In genomic region chr4:38069271-38069760, GRCh38 we compare ENCODE assay signal across 8 cellular contexts.
DNase-seq lines count a peak whose midpoint lies in the region; ATAC-seq and TF ChIP-seq lines count a peak whose summit lies in the region.

No MANE protein-coding gene starts in this region.

- no peaks in the 10 kb centered on the region for H3K27me3 Mint-ChIP-seq in activated naive CD4-positive, alpha-beta T cell treated with anti-CD3 and anti-CD28 coated beads, Interleukin-2, amount 10 ng/mL, durations not matched to agents 7 days and 5 days

- no peak overlapping the region for H3K9ac ChIP-seq in Karpas-422 (ENCODE audit: low read length)

- intact Hi-C loops in aorta (cut with DNase I) = loop anchor here in 1 of 2 donors (10.0 kb wide), 1 partner anchor 605 kb away; no protein-coding TSS in a partner anchor

- H3K79me2 ChIP-seq in Karpas-422 (ENCODE audit: low read length) (no peaks in the 10 kb centered on the region), hepatocyte (no peaks in the 10 kb centered on the region)

- H3K4me3 ChIP-seq in Karpas-422 (ENCODE audit: low read length) (no peak overlapping the region), hepatocyte (no peak overlapping the region), aorta (ENCODE audit: low read length in 2 of 2) (no peak overlapping the region)

- H3K27me3 ChIP-seq in Karpas-422 (ENCODE audit: low read length) (no peaks in the 10 kb centered on the region), hepatocyte (no peaks in the 10 kb centered on the region), aorta (ENCODE audit: control insufficient read depth in 1 of 2, insufficient read depth in 2 of 2, low read length in 1 of 2) (no peaks in the 10 kb centered on the region)

- H3K4me2 ChIP-seq in Karpas-422 (ENCODE audit: low read depth, low read length, poor library complexity, severe bottlenecking) (no peak overlapping the region), hepatocyte (no peak overlapping the region)

- H3K9me2 ChIP-seq in Karpas-422 (replicated peaks; ENCODE audit: insufficient read depth, low read length) (no peaks in the 10 kb centered on the region), hepatocyte (replicated peaks; ENCODE audit: insufficient read depth) (no peaks in the 10 kb centered on the region)

- TF ChIP-seq CTCF in hepatocyte (IDR thresholded peaks at IDR 0.05; ENCODE audit: poor library complexity) = peak; percentile 73

- DNase-seq in Daoy (ENCODE audit: low read depth) (peak; percentile 50), Karpas-422 (peak; percentile 51), hepatocyte (ENCODE audit: low spot score) (peak; percentile 86), aorta (no peak), kidney glomerular epithelial cell (lab: John Stamatoyannopoulos, UW) (no peak), NCI-H524 treated with DMSO at 0.1 percent for 48 hours (lab: John Stamatoyannopoulos, UW) (no peak)
- peak; percentile 69 for DNase-seq in activated naive CD4-positive, alpha-beta T cell treated with anti-CD3 and anti-CD28 coated beads, Interleukin-2, amount 10 ng/mL, durations not matched to agents 7 days and 5 days

- H3K9me3 ChIP-seq in Karpas-422 (ENCODE audit: low read length) (no peaks in the 10 kb centered on the region), hepatocyte (ENCODE audit: low read depth) (no peaks in the 10 kb centered on the region), aorta (ENCODE audit: control insufficient read depth, low read length) (no peaks in the 10 kb centered on the region)

- no peaks in the 10 kb centered on the region for H4K20me1 ChIP-seq in Karpas-422 (ENCODE audit: insufficient read depth, low read depth, low read length)
- H4K20me1 ChIP-seq in hepatocyte (ENCODE audit: insufficient read depth, poor library complexity, severe bottlenecking) = no peaks in the 10 kb centered on the region

- H3K4me1 ChIP-seq in Karpas-422 (ENCODE audit: low read length) (no peaks in the 10 kb centered on the region), hepatocyte (ENCODE audit: insufficient read depth) (peaks cover 8% of the 10 kb centered on the region), aorta (ENCODE audit: control insufficient read depth in 1 of 2, insufficient read depth in 2 of 2, low read length in 2 of 2) (peaks cover 0 to 4% of the 10 kb centered on the region in 2 donors)

- no peak overlapping the region for H3K27ac Mint-ChIP-seq in activated naive CD4-positive, alpha-beta T cell treated with anti-CD3 and anti-CD28 coated beads, Interleukin-2, amount 10 ng/mL, durations not matched to agents 7 days and 5 days

- no peak overlapping the region for H3K27ac ChIP-seq in Karpas-422 (ENCODE audit: low read length)
- peak overlapping the region; percentile 87 for H3K27ac ChIP-seq in hepatocyte
- H3K27ac ChIP-seq in aorta (ENCODE audit: low read depth in 1 of 2, low read length in 2 of 2) = no peak overlapping the region

- peaks cover 52% of the 10 kb centered on the region for H3K36me3 Mint-ChIP-seq in activated naive CD4-positive, alpha-beta T cell treated with anti-CD3 and anti-CD28 coated beads, Interleukin-2, amount 10 ng/mL, durations not matched to agents 7 days and 5 days

- ATAC-seq in aorta (ENCODE audit: low FRiP score) = peak; percentile 62
- no peak for ATAC-seq in GM19455 (IDR thresholded peaks at IDR 0.05; ENCODE audit: unreplicated experiment)

- no peaks in the 10 kb centered on the region for H3K36me3 ChIP-seq in Karpas-422 (ENCODE audit: insufficient read depth, low read length)
- H3K36me3 ChIP-seq in hepatocyte (replicated peaks; ENCODE audit: insufficient read depth, low read depth) = no peaks in the 10 kb centered on the region
- peaks cover 5 to 10% of the 10 kb centered on the region in 2 donors for H3K36me3 ChIP-seq in aorta (ENCODE audit: control insufficient read depth in 1 of 2, insufficient read depth in 2 of 2, low read length in 1 of 2)

- peaks cover 47% of the 10 kb centered on the region for H3K4me1 Mint-ChIP-seq in activated naive CD4-positive, alpha-beta T cell treated with anti-CD3 and anti-CD28 coated beads, Interleukin-2, amount 10 ng/mL, durations not matched to agents 7 days and 5 days

- H3K4me3 Mint-ChIP-seq in activated naive CD4-positive, alpha-beta T cell treated with anti-CD3 and anti-CD28 coated beads, Interleukin-2, amount 10 ng/mL, durations not matched to agents 7 days and 5 days = no peak overlapping the region

- H3K9me3 Mint-ChIP-seq in activated naive CD4-positive, alpha-beta T cell treated with anti-CD3 and anti-CD28 coated beads, Interleukin-2, amount 10 ng/mL, durations not matched to agents 7 days and 5 days = no peaks in the 10 kb centered on the region

- CTCF ChIA-PET in activated naive CD4-positive, alpha-beta T cell treated with anti-CD3 and anti-CD28 coated beads, Interleukin-2, amount 10 ng/mL, durations not matched to agents 7 days and 5 days (lab: Charles Lee) = interaction anchor here (0.6 to 4.1 kb wide), 26 partner anchors 9 to 690 kb away, joined by 3 to 42 read pairs (median 4); no protein-coding TSS in a partner anchor

- H2AFZ ChIP-seq in Karpas-422 (ENCODE audit: low read length) (no peak overlapping the region), hepatocyte (peak overlapping the region; percentile 2)

- WGBS in hepatocyte (ENCODE audit: low lambda C conversion rate, missing lambda C conversion rate) = 50% methylated on average over 6 of the region's 6 CpGs
- whole genome bisulfite sequencing in aorta, 2 donors = 52 to 62% methylated on average over 6 of the region's 6 CpGs

Comparison
In these comparisons a context has a peak if more than half of its experiments do, and no peak if none do; other contexts are left out.
1. DNase-seq: peak in Daoy (single experiment), Karpas-422 (single experiment), activated naive CD4-positive, alpha-beta T cell treated with anti-CD3 and anti-CD28 coated beads, Interleukin-2, amount 10 ng/mL, durations not matched to agents 7 days and 5 days (single experiment) and hepatocyte (single experiment); none in aorta (0 of 2), kidney glomerular epithelial cell (single experiment) and NCI-H524 treated with DMSO at 0.1 percent for 48 hours (single experiment).